9 cellular contexts compared by ENCODE assay signal in genomic region chr17:29565643-29566472, GRCh38. TPM values are rescaled to one million over a fixed set of nuclear protein-coding genes. Genes with fewer than 3 reads are reported as not detected.
DNase-seq lines count a peak whose midpoint lies in the region; ATAC-seq and TF ChIP-seq lines count a peak whose summit lies in the region.
"Had no signal": no experiment of that assay in that cellular context is flagged by ENCODE, and none has a peak within 500 bp of the region (broad histone marks: within the 10 kb centered on the region; RNA-seq: fewer than 3 reads in every experiment).

No MANE protein-coding gene starts in this region.

- peaks cover 5 to 29% of the 10 kb centered on the region in 2 experiments for H3K79me1 ChIP-seq in IMR-90 (ENCODE audit: low read depth in 1 of 2, low read length in 2 of 2)

- H3K56ac ChIP-seq in IMR-90 (ENCODE audit: extremely low read depth, insufficient read depth, low read length) = no peak overlapping the region

- peaks cover 2% of the 10 kb centered on the region; the same call in 1 of the 2 replicates for H3K9me1 ChIP-seq in IMR-90 (ENCODE audit: insufficient read depth, low read length)

- no peak for ATAC-seq in IMR-90 (ENCODE audit: low read depth)
- no peak for ATAC-seq in GM21825 (IDR thresholded peaks at IDR 0.05; ENCODE audit: unreplicated experiment)
- no peak for ATAC-seq in GM21576 (IDR thresholded peaks at IDR 0.05; ENCODE audit: unreplicated experiment)

- no peak for TF ChIP-seq RAD21 in IMR-90 (IDR thresholded peaks at IDR 0.05; ENCODE audit: low read length)

- POLR2A ChIA-PET in IMR-90 (lab: Charles Lee; ENCODE audit: unreplicated experiment) = no interaction called here

- TF ChIP-seq CTCF in IMR-90 (conservative IDR thresholded peaks at IDR 0.05; ENCODE audit: low read depth, low read length) = no peak
- peak; percentile 26 for TF ChIP-seq CTCF in kidney epithelial cell (IDR thresholded peaks at IDR 0.05; ENCODE audit: insufficient read depth, low read length, poor library complexity, severe bottlenecking)

- H2BK5ac ChIP-seq in IMR-90 (ENCODE audit: low read depth, low read length, poor library complexity, severe bottlenecking) = no peak overlapping the region

- intact Hi-C loops in IMR-90 (cut with micrococcal nuclease) = loop anchor here (10.0 kb wide), 1 partner anchor 421 kb away; no protein-coding TSS in a partner anchor

- no peak overlapping the region for H2BK120ac ChIP-seq in IMR-90 (ENCODE audit: low read depth, low read length)

- 0 out of 2 replicates have a peak overlapping the region, but pooled peaks have one; percentile 59 for H3K23ac ChIP-seq in IMR-90 (ENCODE audit: low read depth, low read length)

- in situ Hi-C loops in IMR-90 (cut with MboI; ENCODE audit: low sequenced_read_pairs) = no loop called here

- peak overlapping the region in 1 of 2 experiments; percentile 50; a peak in 1 of 4 replicates for H4K8ac ChIP-seq in IMR-90 (ENCODE audit: low read depth in 2 of 2, low read length in 2 of 2)

- H2BK15ac ChIP-seq in IMR-90 (ENCODE audit: low read depth, low read length) = no peak overlapping the region

- no peaks in the 10 kb centered on the region for H4K20me1 ChIP-seq in IMR-90 (ENCODE audit: insufficient read depth, low read length)

- CTCF ChIA-PET in IMR-90 (lab: Yijun Ruan, JAX) = no interaction called here

- peaks cover 6% of the 10 kb centered on the region; the same call in 1 of the 2 replicates for H3K4me1 ChIP-seq in ES-I3 (ENCODE audit: insufficient read depth, low read length)
- H3K4me1 ChIP-seq in IMR-90 (ENCODE audit: control insufficient read depth, insufficient read depth, low read length) = peaks cover 3% of the 10 kb centered on the region

- DNase-seq in IMR-90 = no peak
- peak; percentile 18 to 41 for DNase-seq in SHP77 (lab: John Stamatoyannopoulos, UW)
- peak; percentile 41 for DNase-seq in astrocyte of the hippocampus (ENCODE audit: low read depth, low spot score)
- DNase-seq in kidney epithelial cell (ENCODE audit: low read depth) = no peak
- peak; percentile 57 for DNase-seq in stimulated activated CD4-positive, alpha-beta T cell treated with anti-CD3 and anti-CD28 coated beads, Interleukin-4, amount 100 ng/mL, for 1 hour

- no peak overlapping the region for H4K91ac ChIP-seq in IMR-90 (ENCODE audit: insufficient read depth, low read depth, low read length)

- H3K4me3 ChIP-seq in IMR-90 (ENCODE audit: insufficient read depth, low read depth, low read length) (peak overlapping the region; percentile 51; the same call in 1 of the 2 replicates), kidney epithelial cell (ENCODE audit: low read depth, low read length) (peak overlapping the region; percentile 49)
- H3K4me3 ChIP-seq: SK-N-MC had no signal

- no peak overlapping the region for H3K18ac ChIP-seq in IMR-90 (ENCODE audit: low read depth, low read length)

- WGBS in IMR-90 (ENCODE audit: extremely low coverage in 2 of 2, insufficient read length in 1 of 2), 2 experiments = 24% methylated on average over 42 of the region's 55 CpGs; no CpG with 5 or more reads in 1 of the 2 experiments

- peak overlapping the region; percentile 54 for H3K9ac ChIP-seq in ES-I3 (ENCODE audit: low read depth, low read length)
- H3K9ac ChIP-seq in IMR-90 (ENCODE audit: low read depth, low read length) = no peak overlapping the region

- H3K27me3 ChIP-seq in IMR-90 (ENCODE audit: control insufficient read depth, insufficient read depth, low read length) (no peaks in the 10 kb centered on the region), kidney epithelial cell (ENCODE audit: control insufficient read depth, insufficient read depth, low read length) (no peaks in the 10 kb centered on the region)

- H3K14ac ChIP-seq in IMR-90 (replicated peaks; ENCODE audit: low read depth, low read length) = no peak overlapping the region

- H3K9me3 ChIP-seq in ES-I3 (ENCODE audit: control insufficient read depth, insufficient read depth, low read length) (no peaks in the 10 kb centered on the region), IMR-90 (ENCODE audit: control insufficient read depth, insufficient read depth, low read length) (no peaks in the 10 kb centered on the region)

- no peaks in the 10 kb centered on the region for H3K36me3 ChIP-seq in ES-I3 (ENCODE audit: insufficient read depth, low read length)
- peaks cover 10% of the 10 kb centered on the region; the same call in 1 of the 2 replicates for H3K36me3 ChIP-seq in IMR-90 (ENCODE audit: control insufficient read depth, insufficient read depth, low read length)
- peaks cover 2% of the 10 kb centered on the region for H3K36me3 ChIP-seq in kidney epithelial cell (ENCODE audit: control insufficient read depth, insufficient read depth, low read length)

- H2AK9ac ChIP-seq in IMR-90 (replicated peaks; ENCODE audit: low read depth, low read length, poor library complexity) = peak overlapping the region; percentile 80

- H3K27ac ChIP-seq in IMR-90 (ENCODE audit: insufficient read depth, low read length) = no peak overlapping the region
- H3K27ac ChIP-seq: SK-N-MC had no signal

- no TSS peak for BruUV-seq in IMR-90 (replicated peaks; lab: Mats Ljungman, UMichigan)

- no peak overlapping the region; the same call in 1 of the 2 replicates for H3K4me2 ChIP-seq in IMR-90 (ENCODE audit: low read depth, low read length)

- no peak overlapping the region for H2BK20ac ChIP-seq in IMR-90 (ENCODE audit: low read depth, low read length)

- H3K4ac ChIP-seq in IMR-90 (ENCODE audit: low read depth, low read length) = no peak overlapping the region

- H2AFZ ChIP-seq in IMR-90 (replicated peaks; ENCODE audit: low read length, poor library complexity) = peak overlapping the region; percentile 88

- TF ChIP-seq POLR2A in IMR-90 (IDR thresholded peaks at IDR 0.05; ENCODE audit: low read depth, low read length) = no peak

- dilution Hi-C loops in IMR-90 (cut with HindIII; ENCODE audit: low sequenced_read_pairs, unreplicated experiment) = no loop called here

- no peak overlapping the region for H2AK5ac ChIP-seq in IMR-90 (ENCODE audit: low read depth, low read length)

- no peak overlapping the region for H4K5ac ChIP-seq in IMR-90 (ENCODE audit: low read depth, low read length)

TF ChIP-seq in IMR-90, 13 proteins besides CTCF, POLR2A, EP300 and RAD21 (continues in another document):
- TF ChIP-seq RFX5 (IDR thresholded peaks at IDR 0.05; ENCODE audit: low read depth, low read length) (no peak), CEBPB (IDR thresholded peaks at IDR 0.05; ENCODE audit: low read depth, low read length) (no peak), CHD1 (IDR thresholded peaks at IDR 0.05; ENCODE audit: low read depth, low read length) (no peak), ELK1 (IDR thresholded peaks at IDR 0.05; ENCODE audit: borderline replicate concordance, low read depth, low read length) (no peak), RCOR1 (IDR thresholded peaks at IDR 0.05; ENCODE audit: insufficient replicate concordance, low read length) (no peak), NFE2L2 (IDR thresholded peaks at IDR 0.05; ENCODE audit: low read depth, low read length) (no peak), BHLHE40 (IDR thresholded peaks at IDR 0.05; ENCODE audit: low read depth, low read length) (no peak), MAFK (IDR thresholded peaks at IDR 0.05; ENCODE audit: low read depth, low read length) (no peak), FOS (IDR thresholded peaks at IDR 0.05; ENCODE audit: low read depth, low read length) (no peak), MXI1 (IDR thresholded peaks at IDR 0.05; ENCODE audit: borderline replicate concordance, low read depth, low read length) (no peak)
- TF ChIP-seq, protein P1, sequence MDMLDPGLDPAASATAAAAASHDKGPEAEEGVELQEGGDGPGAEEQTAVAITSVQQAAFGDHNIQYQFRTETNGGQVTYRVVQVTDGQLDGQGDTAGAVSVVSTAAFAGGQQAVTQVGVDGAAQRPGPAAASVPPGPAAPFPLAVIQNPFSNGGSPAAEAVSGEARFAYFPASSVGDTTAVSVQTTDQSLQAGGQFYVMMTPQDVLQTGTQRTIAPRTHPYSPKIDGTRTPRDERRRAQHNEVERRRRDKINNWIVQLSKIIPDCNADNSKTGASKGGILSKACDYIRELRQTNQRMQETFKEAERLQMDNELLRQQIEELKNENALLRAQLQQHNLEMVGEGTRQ (IDR thresholded peaks at IDR 0.05; ENCODE audit: low read depth, low read length) = no peak

RNA-seq across cellular contexts. Expression of gene ABHD15, which starts 1.0 kb away (rescaled TPM):
- total RNA-seq in IMR-90 (2012; rRNA removed) = 3.1 and 3.2 TPM in 2 replicates
- polyA plus RNA-seq in IMR-90 (2012; rRNA removed) = 4.5 and 4.6 TPM in 2 replicates
- 3.3 and 4.4 TPM in 2 replicates for polyA plus RNA-seq in IMR-90 (2012; cell fraction: cytosol; rRNA removed)
- 3.2 and 4.0 TPM in 2 replicates for polyA plus RNA-seq in IMR-90 (2012; cell fraction: nucleus; rRNA removed; ENCODE audit: low replicate concordance)
- total RNA-seq in kidney epithelial cell = 6.4 and 8.3 TPM in 2 replicates

RNA-seq across cellular contexts. Expression of gene TP53I13, which starts 2.6 kb away (rescaled TPM):
- total RNA-seq in IMR-90 (2012; rRNA removed) (18.3 and 22.0 TPM in 2 replicates), kidney epithelial cell (68.4 and 70.4 TPM in 2 replicates)
- 48.3 and 53.1 TPM in 2 replicates for polyA plus RNA-seq in IMR-90 (2012; rRNA removed)
- 41.4 and 69.6 TPM in 2 replicates for polyA plus RNA-seq in IMR-90 (2012; cell fraction: cytosol; rRNA removed)
- polyA plus RNA-seq in IMR-90 (2012; cell fraction: nucleus; rRNA removed; ENCODE audit: low replicate concordance) = 126 and 323 TPM in 2 replicates

RNA-seq across cellular contexts. Expression of gene GIT1, which starts 23.6 kb away (rescaled TPM):
- total RNA-seq in IMR-90 (2012; rRNA removed) (13.3 and 14.2 TPM in 2 replicates), kidney epithelial cell (63.8 and 89.8 TPM in 2 replicates)
- polyA plus RNA-seq in IMR-90 (2012; rRNA removed) = 34.2 and 37.1 TPM in 2 replicates
- polyA plus RNA-seq in IMR-90 (2012; cell fraction: cytosol; rRNA removed) = 25.3 and 30.3 TPM in 2 replicates
- polyA plus RNA-seq in IMR-90 (2012; cell fraction: nucleus; rRNA removed; ENCODE audit: low replicate concordance) = 57.7 and 127 TPM in 2 replicates

RNA-seq across cellular contexts. Expression of gene ANKRD13B, which starts 27.1 kb away (rescaled TPM):
- total RNA-seq in IMR-90 (2012; rRNA removed) (0.90 and 1.1 TPM in 2 replicates), kidney epithelial cell (13.1 and 13.8 TPM in 2 replicates)
- 4.0 and 5.2 TPM in 2 replicates for polyA plus RNA-seq in IMR-90 (2012; rRNA removed)
- 1.9 and 4.4 TPM in 2 replicates for polyA plus RNA-seq in IMR-90 (2012; cell fraction: cytosol; rRNA removed)
- polyA plus RNA-seq in IMR-90 (2012; cell fraction: nucleus; rRNA removed; ENCODE audit: low replicate concordance) = 27.5 and 68.3 TPM in 2 replicates

RNA-seq across cellular contexts. Expression of gene CORO6, which starts 56.9 kb away (rescaled TPM):
- 2.8 and 3.4 TPM in 2 replicates for total RNA-seq in IMR-90 (2012; rRNA removed)
- polyA plus RNA-seq in IMR-90 (2012; rRNA removed) = 7.6 and 7.8 TPM in 2 replicates
- polyA plus RNA-seq in IMR-90 (2012; cell fraction: cytosol; rRNA removed) = 1.4 and 2.8 TPM in 2 replicates
- 139 and 203 TPM in 2 replicates for polyA plus RNA-seq in IMR-90 (2012; cell fraction: nucleus; rRNA removed; ENCODE audit: low replicate concordance)
- 2.2 and 2.7 TPM in 2 replicates for total RNA-seq in kidney epithelial cell

Comparison
In these comparisons a context has a peak if more than half of its experiments do, and no peak if none do; other contexts are left out.
1. DNase-seq: peak in SHP77 (2 of 2), astrocyte of the hippocampus (single experiment) and stimulated activated CD4-positive, alpha-beta T cell treated with anti-CD3 and anti-CD28 coated beads, Interleukin-4, amount 100 ng/mL, for 1 hour (single experiment); none in IMR-90 (single experiment) and kidney epithelial cell (single experiment).